ENCODE assay signal across 8 cellular contexts in genomic region chr2:102473020-102473419, GRCh38. TPM values are rescaled to one million over a fixed set of nuclear protein-coding genes. Genes with fewer than 3 reads are reported as not detected.
DNase-seq lines count a peak whose midpoint lies in the region; ATAC-seq and TF ChIP-seq lines count a peak whose summit lies in the region.

Gene SLC9A4, plus strand, starts transcription at chr2:102473226. Its CDS starts 534 bp downstream, at chr2:102473760.

- peak; percentile 14 for DNase-seq in NCI-H2227 (lab: John Stamatoyannopoulos, UW; ENCODE audit: unreplicated experiment)
- no peak for DNase-seq in NCI-H2227 treated with DMSO at 0.1 percent for 48 hours (lab: John Stamatoyannopoulos, UW)
- DNase-seq in NCI-H748 (lab: John Stamatoyannopoulos, UW; ENCODE audit: unreplicated experiment) = peak; percentile 26
- DNase-seq in activated T-cell treated with anti-CD3 and anti-CD28 coated beads for 4 hours = peak; percentile 38
- peak in 1 of 2 donors; percentile 38 for DNase-seq in foreskin keratinocyte
- DNase-seq in renal cortical epithelial cell (ENCODE audit: low read depth) = peak; percentile 64

- H3K27ac ChIP-seq in foreskin keratinocyte = no peak within 1 kb of the TSS

- H3K4me1 ChIP-seq in foreskin keratinocyte = no peaks in the 10 kb centered on the region

- H3K27me3 ChIP-seq in foreskin keratinocyte = peaks cover 28% of the 10 kb centered on the region

- peak; percentile 84 for TF ChIP-seq CTCF in foreskin keratinocyte (conservative IDR thresholded peaks at IDR 0.05)

- ATAC-seq in HG02571 (IDR thresholded peaks at IDR 0.05; ENCODE audit: unreplicated experiment) (peak; percentile 68), foreskin keratinocyte (peak; percentile 64), HG02970 (IDR thresholded peaks at IDR 0.05; ENCODE audit: low FRiP score, unreplicated experiment) (no peak)

RNA-seq across cellular contexts. Expression of gene SLC9A4, which starts in this region (rescaled TPM):
- total RNA-seq in foreskin keratinocyte (not detected in 2 replicates), renal cortical epithelial cell (0.40 and 7.6 TPM in 2 replicates)
- not detected in 2 replicates for polyA plus RNA-seq in foreskin keratinocyte

Comparison
In these comparisons a context has a peak if more than half of its experiments do, and no peak if none do; other contexts are left out.
1. Peak in ATAC-seq in foreskin keratinocyte; RNA of the gene not detected or under 1 TPM.